1 cellular context compared by ENCODE assay signal in the genomic region with DNA sequence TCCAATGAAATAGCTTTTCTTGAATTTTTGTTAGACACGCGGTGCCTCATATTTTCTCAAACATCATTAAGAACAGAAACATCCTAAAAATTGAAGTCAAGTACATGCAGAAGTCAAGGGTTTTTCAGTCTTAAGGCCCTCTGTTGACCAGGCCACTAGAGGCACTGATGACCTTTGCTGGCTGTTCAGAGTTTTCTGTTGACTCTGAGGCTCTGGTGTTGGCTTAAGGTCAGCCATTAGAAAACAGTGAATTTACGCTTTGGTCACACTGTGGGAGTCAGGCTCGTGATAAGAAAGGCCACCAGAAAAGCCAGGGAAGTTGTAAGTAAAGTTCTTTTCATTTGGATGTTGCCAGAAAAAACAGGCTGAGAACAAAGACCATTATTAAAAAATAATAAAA.
TF ChIP-seq lines count a peak whose summit lies in the region.

No MANE protein-coding gene starts in this region.

TF ChIP-seq in HepG2, 621 proteins besides CTCF, POLR2A, EP300 and RAD21 (continued from another document and continues in another):
- TF ChIP-seq, protein P1, sequence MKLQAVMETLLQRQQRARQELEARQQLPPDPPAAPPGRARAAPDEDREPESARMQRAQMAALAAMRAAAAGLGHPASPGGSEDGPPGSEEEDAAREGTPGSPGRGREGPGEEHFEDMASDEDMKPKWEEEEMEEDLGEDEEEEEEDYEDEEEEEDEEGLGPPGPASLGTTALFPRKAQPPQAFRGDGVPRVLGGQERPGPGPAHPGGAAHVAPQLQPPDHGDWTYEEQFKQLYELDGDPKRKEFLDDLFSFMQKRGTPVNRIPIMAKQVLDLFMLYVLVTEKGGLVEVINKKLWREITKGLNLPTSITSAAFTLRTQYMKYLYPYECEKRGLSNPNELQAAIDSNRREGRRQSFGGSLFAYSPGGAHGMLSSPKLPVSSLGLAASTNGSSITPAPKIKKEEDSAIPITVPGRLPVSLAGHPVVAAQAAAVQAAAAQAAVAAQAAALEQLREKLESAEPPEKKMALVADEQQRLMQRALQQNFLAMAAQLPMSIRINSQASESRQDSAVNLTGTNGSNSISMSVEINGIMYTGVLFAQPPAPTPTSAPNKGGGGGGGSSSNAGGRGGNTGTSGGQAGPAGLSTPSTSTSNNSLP (IDR thresholded peaks at IDR 0.05; ENCODE audit: low read depth, low read length), result 0 out of 2 replicates have a peak, but pooled peaks have one; percentile 23
- TF ChIP-seq, protein P2, sequence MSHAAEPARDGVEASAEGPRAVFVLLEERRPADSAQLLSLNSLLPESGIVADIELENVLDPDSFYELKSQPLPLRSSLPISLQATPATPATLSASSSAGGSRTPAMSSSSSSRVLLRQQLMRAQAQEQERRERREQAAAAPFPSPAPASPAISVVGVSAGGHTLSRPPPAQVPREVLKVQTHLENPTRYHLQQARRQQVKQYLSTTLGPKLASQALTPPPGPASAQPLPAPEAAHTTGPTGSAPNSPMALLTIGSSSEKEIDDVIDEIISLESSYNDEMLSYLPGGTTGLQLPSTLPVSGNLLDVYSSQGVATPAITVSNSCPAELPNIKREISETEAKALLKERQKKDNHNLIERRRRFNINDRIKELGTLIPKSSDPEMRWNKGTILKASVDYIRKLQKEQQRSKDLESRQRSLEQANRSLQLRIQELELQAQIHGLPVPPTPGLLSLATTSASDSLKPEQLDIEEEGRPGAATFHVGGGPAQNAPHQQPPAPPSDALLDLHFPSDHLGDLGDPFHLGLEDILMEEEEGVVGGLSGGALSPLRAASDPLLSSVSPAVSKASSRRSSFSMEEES (CRISPR knock-in tag; IDR thresholded peaks at IDR 0.05), result peak; percentile 43; the same call in 1 of the 2 replicates
- TF ChIP-seq ZNF766 (CRISPR knock-in tag; IDR thresholded peaks at IDR 0.05; ENCODE audit: borderline replicate concordance) (no peak), ZNF616 (CRISPR knock-in tag; IDR thresholded peaks at IDR 0.05; ENCODE audit: low read depth) (no peak), LCORL (IDR thresholded peaks at IDR 0.05) (no peak), LCORL (CRISPR knock-in tag; IDR thresholded peaks at IDR 0.05) (peak; percentile 72), ZNF773 (CRISPR knock-in tag; IDR thresholded peaks at IDR 0.05; ENCODE audit: borderline replicate concordance) (no peak), ZBTB7A (CRISPR knock-in tag; IDR thresholded peaks at IDR 0.05) (no peak), SOX5 (CRISPR knock-in tag; IDR thresholded peaks at IDR 0.05; ENCODE audit: borderline replicate concordance) (peak; percentile 57; the same call in 1 of the 2 replicates), HDAC2 (CRISPR knock-in tag; IDR thresholded peaks at IDR 0.05) (peak; percentile 52; the same call in 1 of the 2 replicates), ZKSCAN1 (IDR thresholded peaks at IDR 0.05; ENCODE audit: low read length) (peak; percentile 78), KLF12 (CRISPR knock-in tag; IDR thresholded peaks at IDR 0.05; ENCODE audit: borderline replicate concordance) (no peak), HNF4G (IDR thresholded peaks at IDR 0.05; ENCODE audit: borderline replicate concordance, low read depth, low read length) (peak; percentile 50; the same call in 1 of the 2 replicates), HNF4G (CRISPR knock-in tag; IDR thresholded peaks at IDR 0.05; ENCODE audit: borderline replicate concordance, low read depth) (no peak), THAP11 (CRISPR knock-in tag; IDR thresholded peaks at IDR 0.05) (peak; percentile 39; the same call in 1 of the 2 replicates), ATF7-NPFF (CRISPR knock-in tag; IDR thresholded peaks at IDR 0.05; ENCODE audit: low read depth) (no peak), NFE2 (CRISPR knock-in tag; IDR thresholded peaks at IDR 0.05) (no peak), HNF4A (CRISPR knock-in tag; IDR thresholded peaks at IDR 0.05) (peak; percentile 66), STAG1 (CRISPR knock-in tag; IDR thresholded peaks at IDR 0.05) (peak; percentile 81), NFRKB (IDR thresholded peaks at IDR 0.05) (no peak), NR2F2 (IDR thresholded peaks at IDR 0.05; ENCODE audit: borderline replicate concordance, low read depth) (peak; percentile 91), ZNF878 (CRISPR knock-in tag; IDR thresholded peaks at IDR 0.05) (peak; percentile 49; the same call in 1 of the 2 replicates), SRSF4 (IDR thresholded peaks at IDR 0.05; ENCODE audit: low read depth, low read length, poor library complexity, severe bottlenecking) (no peak), MATR3 (CRISPR knock-in tag; IDR thresholded peaks at IDR 0.05) (no peak), ZNF180 (CRISPR knock-in tag; IDR thresholded peaks at IDR 0.05; ENCODE audit: borderline replicate concordance, low read depth) (no peak), ZMYM3 (CRISPR knock-in tag; IDR thresholded peaks at IDR 0.05) (no peak; the same call in 1 of the 2 replicates), SRSF1 (optimal IDR thresholded peaks at IDR 0.05; ENCODE audit: low read depth, low read length) (no peak), SNAI1 (CRISPR knock-in tag; IDR thresholded peaks at IDR 0.05; ENCODE audit: borderline replicate concordance) (no peak)
- TF ChIP-seq, protein P3, sequence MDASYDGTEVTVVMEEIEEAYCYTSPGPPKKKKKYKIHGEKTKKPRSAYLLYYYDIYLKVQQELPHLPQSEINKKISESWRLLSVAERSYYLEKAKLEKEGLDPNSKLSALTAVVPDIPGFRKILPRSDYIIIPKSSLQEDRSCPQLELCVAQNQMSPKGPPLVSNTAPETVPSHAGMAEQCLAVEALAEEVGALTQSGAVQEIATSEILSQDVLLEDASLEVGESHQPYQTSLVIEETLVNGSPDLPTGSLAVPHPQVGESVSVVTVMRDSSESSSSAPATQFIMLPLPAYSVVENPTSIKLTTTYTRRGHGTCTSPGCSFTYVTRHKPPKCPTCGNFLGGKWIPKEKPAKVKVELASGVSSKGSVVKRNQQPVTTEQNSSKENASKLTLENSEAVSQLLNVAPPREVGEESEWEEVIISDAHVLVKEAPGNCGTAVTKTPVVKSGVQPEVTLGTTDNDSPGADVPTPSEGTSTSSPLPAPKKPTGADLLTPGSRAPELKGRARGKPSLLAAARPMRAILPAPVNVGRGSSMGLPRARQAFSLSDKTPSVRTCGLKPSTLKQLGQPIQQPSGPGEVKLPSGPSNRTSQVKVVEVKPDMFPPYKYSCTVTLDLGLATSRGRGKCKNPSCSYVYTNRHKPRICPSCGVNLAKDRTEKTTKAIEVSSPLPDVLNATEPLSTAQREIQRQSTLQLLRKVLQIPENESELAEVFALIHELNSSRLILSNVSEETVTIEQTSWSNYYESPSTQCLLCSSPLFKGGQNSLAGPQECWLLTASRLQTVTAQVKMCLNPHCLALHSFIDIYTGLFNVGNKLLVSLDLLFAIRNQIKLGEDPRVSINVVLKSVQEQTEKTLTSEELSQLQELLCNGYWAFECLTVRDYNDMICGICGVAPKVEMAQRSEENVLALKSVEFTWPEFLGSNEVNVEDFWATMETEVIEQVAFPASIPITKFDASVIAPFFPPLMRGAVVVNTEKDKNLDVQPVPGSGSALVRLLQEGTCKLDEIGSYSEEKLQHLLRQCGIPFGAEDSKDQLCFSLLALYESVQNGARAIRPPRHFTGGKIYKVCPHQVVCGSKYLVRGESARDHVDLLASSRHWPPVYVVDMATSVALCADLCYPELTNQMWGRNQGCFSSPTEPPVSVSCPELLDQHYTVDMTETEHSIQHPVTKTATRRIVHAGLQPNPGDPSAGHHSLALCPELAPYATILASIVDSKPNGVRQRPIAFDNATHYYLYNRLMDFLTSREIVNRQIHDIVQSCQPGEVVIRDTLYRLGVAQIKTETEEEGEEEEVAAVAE (CRISPR knock-in tag; IDR thresholded peaks at IDR 0.05; ENCODE audit: borderline replicate concordance), result peak; percentile 37; the same call in 1 of the 2 replicates
- TF ChIP-seq, protein P4, sequence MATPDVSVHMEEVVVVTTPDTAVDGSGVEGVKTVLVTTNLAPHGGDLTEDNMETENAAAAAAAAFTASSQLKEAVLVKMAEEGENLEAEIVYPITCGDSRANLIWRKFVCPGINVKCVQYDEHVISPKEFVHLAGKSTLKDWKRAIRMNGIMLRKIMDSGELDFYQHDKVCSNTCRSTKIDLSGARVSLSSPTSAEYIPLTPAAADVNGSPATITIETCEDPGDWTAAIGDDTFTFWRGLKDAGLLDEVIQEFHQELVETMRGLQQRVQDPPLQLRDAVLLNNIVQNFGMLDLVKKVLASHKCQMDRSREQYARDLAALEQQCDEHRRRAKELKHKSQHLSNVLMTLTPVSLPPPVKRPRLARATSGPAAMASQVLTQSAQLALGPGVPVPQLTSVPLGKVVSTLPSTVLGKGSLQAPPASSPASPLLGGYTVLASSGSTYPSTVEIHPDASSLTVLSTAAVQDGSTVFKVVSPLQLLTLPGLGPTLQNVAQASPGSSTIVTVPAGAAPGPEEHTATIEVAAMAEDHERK (CRISPR knock-in tag; IDR thresholded peaks at IDR 0.05; ENCODE audit: low read depth), result no peak
- TF ChIP-seq, protein P5, sequence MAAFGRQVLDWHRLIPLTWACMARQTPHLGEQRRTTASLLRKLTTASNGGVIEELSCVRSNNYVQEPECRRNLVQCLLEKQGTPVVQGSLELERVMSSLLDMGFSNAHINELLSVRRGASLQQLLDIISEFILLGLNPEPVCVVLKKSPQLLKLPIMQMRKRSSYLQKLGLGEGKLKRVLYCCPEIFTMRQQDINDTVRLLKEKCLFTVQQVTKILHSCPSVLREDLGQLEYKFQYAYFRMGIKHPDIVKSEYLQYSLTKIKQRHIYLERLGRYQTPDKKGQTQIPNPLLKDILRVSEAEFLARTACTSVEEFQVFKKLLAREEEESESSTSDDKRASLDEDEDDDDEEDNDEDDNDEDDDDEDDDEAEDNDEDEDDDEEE (CRISPR knock-in tag; IDR thresholded peaks at IDR 0.05), result peak; percentile 39; the same call in 1 of the 2 replicates
- TF ChIP-seq, protein P6, sequence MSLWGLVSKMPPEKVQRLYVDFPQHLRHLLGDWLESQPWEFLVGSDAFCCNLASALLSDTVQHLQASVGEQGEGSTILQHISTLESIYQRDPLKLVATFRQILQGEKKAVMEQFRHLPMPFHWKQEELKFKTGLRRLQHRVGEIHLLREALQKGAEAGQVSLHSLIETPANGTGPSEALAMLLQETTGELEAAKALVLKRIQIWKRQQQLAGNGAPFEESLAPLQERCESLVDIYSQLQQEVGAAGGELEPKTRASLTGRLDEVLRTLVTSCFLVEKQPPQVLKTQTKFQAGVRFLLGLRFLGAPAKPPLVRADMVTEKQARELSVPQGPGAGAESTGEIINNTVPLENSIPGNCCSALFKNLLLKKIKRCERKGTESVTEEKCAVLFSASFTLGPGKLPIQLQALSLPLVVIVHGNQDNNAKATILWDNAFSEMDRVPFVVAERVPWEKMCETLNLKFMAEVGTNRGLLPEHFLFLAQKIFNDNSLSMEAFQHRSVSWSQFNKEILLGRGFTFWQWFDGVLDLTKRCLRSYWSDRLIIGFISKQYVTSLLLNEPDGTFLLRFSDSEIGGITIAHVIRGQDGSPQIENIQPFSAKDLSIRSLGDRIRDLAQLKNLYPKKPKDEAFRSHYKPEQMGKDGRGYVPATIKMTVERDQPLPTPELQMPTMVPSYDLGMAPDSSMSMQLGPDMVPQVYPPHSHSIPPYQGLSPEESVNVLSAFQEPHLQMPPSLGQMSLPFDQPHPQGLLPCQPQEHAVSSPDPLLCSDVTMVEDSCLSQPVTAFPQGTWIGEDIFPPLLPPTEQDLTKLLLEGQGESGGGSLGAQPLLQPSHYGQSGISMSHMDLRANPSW (CRISPR knock-in tag; IDR thresholded peaks at IDR 0.05; ENCODE audit: borderline replicate concordance), result no peak
- TF ChIP-seq, protein P7, sequence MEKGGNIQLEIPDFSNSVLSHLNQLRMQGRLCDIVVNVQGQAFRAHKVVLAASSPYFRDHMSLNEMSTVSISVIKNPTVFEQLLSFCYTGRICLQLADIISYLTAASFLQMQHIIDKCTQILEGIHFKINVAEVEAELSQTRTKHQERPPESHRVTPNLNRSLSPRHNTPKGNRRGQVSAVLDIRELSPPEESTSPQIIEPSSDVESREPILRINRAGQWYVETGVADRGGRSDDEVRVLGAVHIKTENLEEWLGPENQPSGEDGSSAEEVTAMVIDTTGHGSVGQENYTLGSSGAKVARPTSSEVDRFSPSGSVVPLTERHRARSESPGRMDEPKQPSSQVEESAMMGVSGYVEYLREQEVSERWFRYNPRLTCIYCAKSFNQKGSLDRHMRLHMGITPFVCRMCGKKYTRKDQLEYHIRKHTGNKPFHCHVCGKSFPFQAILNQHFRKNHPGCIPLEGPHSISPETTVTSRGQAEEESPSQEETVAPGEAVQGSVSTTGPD (CRISPR knock-in tag; IDR thresholded peaks at IDR 0.05), result peak; percentile 19; the same call in 1 of the 2 replicates
- TF ChIP-seq, protein P8, sequence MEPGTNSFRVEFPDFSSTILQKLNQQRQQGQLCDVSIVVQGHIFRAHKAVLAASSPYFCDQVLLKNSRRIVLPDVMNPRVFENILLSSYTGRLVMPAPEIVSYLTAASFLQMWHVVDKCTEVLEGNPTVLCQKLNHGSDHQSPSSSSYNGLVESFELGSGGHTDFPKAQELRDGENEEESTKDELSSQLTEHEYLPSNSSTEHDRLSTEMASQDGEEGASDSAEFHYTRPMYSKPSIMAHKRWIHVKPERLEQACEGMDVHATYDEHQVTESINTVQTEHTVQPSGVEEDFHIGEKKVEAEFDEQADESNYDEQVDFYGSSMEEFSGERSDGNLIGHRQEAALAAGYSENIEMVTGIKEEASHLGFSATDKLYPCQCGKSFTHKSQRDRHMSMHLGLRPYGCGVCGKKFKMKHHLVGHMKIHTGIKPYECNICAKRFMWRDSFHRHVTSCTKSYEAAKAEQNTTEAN (CRISPR knock-in tag; conservative IDR thresholded peaks at IDR 0.05), result no peak
- TF ChIP-seq, protein P9, sequence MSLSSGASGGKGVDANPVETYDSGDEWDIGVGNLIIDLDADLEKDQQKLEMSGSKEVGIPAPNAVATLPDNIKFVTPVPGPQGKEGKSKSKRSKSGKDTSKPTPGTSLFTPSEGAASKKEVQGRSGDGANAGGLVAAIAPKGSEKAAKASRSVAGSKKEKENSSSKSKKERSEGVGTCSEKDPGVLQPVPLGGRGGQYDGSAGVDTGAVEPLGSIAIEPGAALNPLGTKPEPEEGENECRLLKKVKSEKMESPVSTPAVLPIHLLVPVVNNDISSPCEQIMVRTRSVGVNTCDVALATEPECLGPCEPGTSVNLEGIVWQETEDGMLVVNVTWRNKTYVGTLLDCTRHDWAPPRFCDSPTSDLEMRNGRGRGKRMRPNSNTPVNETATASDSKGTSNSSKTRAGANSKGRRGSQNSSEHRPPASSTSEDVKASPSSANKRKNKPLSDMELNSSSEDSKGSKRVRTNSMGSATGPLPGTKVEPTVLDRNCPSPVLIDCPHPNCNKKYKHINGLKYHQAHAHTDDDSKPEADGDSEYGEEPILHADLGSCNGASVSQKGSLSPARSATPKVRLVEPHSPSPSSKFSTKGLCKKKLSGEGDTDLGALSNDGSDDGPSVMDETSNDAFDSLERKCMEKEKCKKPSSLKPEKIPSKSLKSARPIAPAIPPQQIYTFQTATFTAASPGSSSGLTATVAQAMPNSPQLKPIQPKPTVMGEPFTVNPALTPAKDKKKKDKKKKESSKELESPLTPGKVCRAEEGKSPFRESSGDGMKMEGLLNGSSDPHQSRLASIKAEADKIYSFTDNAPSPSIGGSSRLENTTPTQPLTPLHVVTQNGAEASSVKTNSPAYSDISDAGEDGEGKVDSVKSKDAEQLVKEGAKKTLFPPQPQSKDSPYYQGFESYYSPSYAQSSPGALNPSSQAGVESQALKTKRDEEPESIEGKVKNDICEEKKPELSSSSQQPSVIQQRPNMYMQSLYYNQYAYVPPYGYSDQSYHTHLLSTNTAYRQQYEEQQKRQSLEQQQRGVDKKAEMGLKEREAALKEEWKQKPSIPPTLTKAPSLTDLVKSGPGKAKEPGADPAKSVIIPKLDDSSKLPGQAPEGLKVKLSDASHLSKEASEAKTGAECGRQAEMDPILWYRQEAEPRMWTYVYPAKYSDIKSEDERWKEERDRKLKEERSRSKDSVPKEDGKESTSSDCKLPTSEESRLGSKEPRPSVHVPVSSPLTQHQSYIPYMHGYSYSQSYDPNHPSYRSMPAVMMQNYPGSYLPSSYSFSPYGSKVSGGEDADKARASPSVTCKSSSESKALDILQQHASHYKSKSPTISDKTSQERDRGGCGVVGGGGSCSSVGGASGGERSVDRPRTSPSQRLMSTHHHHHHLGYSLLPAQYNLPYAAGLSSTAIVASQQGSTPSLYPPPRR (CRISPR knock-in tag; IDR thresholded peaks at IDR 0.05; ENCODE audit: borderline replicate concordance), result peak; percentile 74; the same call in 1 of the 2 replicates
